15 cellular contexts compared by ENCODE assay signal in the genomic region with DNA sequence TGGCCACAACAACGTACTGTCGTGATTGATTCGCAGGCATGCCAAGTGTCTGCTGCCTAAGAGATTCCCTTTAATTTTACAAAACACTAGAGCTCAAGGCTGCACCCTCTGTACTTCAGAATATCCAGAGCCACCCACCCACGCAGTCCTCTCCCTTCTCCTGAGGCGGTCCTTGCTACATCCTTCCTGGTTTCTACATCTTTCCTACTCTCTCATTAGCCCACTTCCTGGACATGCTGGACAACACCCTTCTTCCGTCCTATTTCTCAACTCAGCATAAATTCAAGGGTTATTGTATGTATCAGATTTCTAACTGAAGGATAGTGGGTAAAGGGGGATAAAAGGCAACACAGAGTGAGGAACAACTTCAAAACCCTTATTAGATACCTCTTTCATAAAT.
DNase-seq lines count a peak whose midpoint lies in the region; ATAC-seq, FAIRE-seq and TF ChIP-seq lines count a peak whose summit lies in the region.
"Had no signal": no experiment of that assay in that cellular context is flagged by ENCODE, and none has a peak within 500 bp of the region (broad histone marks: within the 10 kb centered on the region; RNA-seq: fewer than 3 reads in every experiment).

No MANE protein-coding gene starts in this region.

- no peak overlapping the region for H3K14ac ChIP-seq in H1 (ENCODE audit: insufficient read length)

- peaks cover 23 to 48% (median 39%) of the 10 kb centered on the region in 11 experiments for H3K9me3 ChIP-seq in BLaER1 treated with 17β-estradiol and CSF1 and Interleukin-3, amounts not matched to agents 10 nM and 100 nM (replicated peaks in 1 of 11)
- no peaks in the 10 kb centered on the region for H3K9me3 ChIP-seq in HEK293 (ENCODE audit: control insufficient read depth, insufficient read depth, low read depth, low read length)
- H3K9me3 ChIP-seq in H1 (ENCODE audit: insufficient read depth in 2 of 2, low read depth in 1 of 2, low read length in 1 of 2): no peaks in the 10 kb centered on the region
- H3K9me3 ChIP-seq in neutrophil: no peaks in the 10 kb centered on the region
- H3K9me3 ChIP-seq in naive thymus-derived CD4-positive, alpha-beta T cell (ENCODE audit: control insufficient read depth in 2 of 3, low read length in 3 of 3): no peaks in the 10 kb centered on the region

- no peaks in the 10 kb centered on the region for H3K79me2 ChIP-seq in H1 (ENCODE audit: control insufficient read depth in 1 of 2, insufficient read depth in 2 of 2, low read length in 2 of 2)

- no peak overlapping the region for H4K5ac ChIP-seq in H1 (ENCODE audit: insufficient read length, low read depth, low read length)

- H3K9me3 Mint-ChIP-seq in activated T-cell treated with anti-CD3 and anti-CD28 coated beads, Interleukin-2, amount 50 U/mL, for 24 hours: peaks cover 8% of the 10 kb centered on the region
- peaks cover 0 to 10% (median 3%) of the 10 kb centered on the region in 11 donors for H3K9me3 Mint-ChIP-seq in naive thymus-derived CD4-positive, alpha-beta T cell

- no peaks in the 10 kb centered on the region for H3K27me3 ChIP-seq in BLaER1 treated with 17β-estradiol and CSF1 and Interleukin-3, amounts not matched to agents 10 nM and 100 nM
- no peaks in the 10 kb centered on the region; a peak in 1 of 7 replicates for H3K27me3 ChIP-seq in H1 (replicated peaks in 1 of 4; ENCODE audit: control insufficient read depth in 3 of 4, extremely low read depth in 1 of 4, insufficient read depth in 3 of 4, low read length in 3 of 4)
- H3K27me3 ChIP-seq in neutrophil: no peaks in the 10 kb centered on the region
- H3K27me3 ChIP-seq in naive thymus-derived CD4-positive, alpha-beta T cell (ENCODE audit: control insufficient read depth in 2 of 2, insufficient read depth in 2 of 2, low read length in 2 of 2): no peaks in the 10 kb centered on the region

- no peak overlapping the region for H2BK20ac ChIP-seq in H1 (ENCODE audit: low read length)

- H4K8ac ChIP-seq in H1 (ENCODE audit: extremely low read depth, insufficient read depth, low read length): no peak overlapping the region

- no peaks in the 10 kb centered on the region for H3K79me1 ChIP-seq in H1 (ENCODE audit: low read depth, low read length)

- peaks cover 44% of the 10 kb centered on the region for H3K4me1 Mint-ChIP-seq in activated T-cell treated with anti-CD3 and anti-CD28 coated beads, Interleukin-2, amount 50 U/mL, for 24 hours (ENCODE audit: low read depth)
- H3K4me1 Mint-ChIP-seq in naive thymus-derived CD4-positive, alpha-beta T cell: peaks cover 23 to 41% (median 33%) of the 10 kb centered on the region in 7 donors

- no peak overlapping the region for H2AK5ac ChIP-seq in H1 (ENCODE audit: low read depth, low read length)

- WGBS in H1 (ENCODE audit: extremely low coverage in 1 of 2, insufficient coverage in 1 of 2, insufficient read length in 1 of 2, insufficient replicate concordance in 2 of 2, low coverage in 1 of 2, low lambda C conversion rate in 2 of 2, missing lambda C conversion rate in 1 of 2), 2 experiments: 94% methylated on average over 6 of the region's 6 CpGs; no CpG with 5 or more reads in 1 of the 2 experiments

- no peak overlapping the region for H4K91ac ChIP-seq in H1 (replicated peaks; ENCODE audit: insufficient read length, low read length)

- TF ChIP-seq EP300 in H1 (IDR thresholded peaks at IDR 0.05; ENCODE audit: borderline replicate concordance in 1 of 2, low read depth in 2 of 2, low read length in 2 of 2): no peak

- peak overlapping the region; percentile 5 to 80 (median 61); a peak in 21 of 22 replicates for H3K4me2 ChIP-seq in BLaER1 treated with 17β-estradiol and CSF1 and Interleukin-3, amounts not matched to agents 10 nM and 100 nM
- H3K4me2 ChIP-seq in H1 (ENCODE audit: insufficient read depth in 1 of 2, low read depth in 2 of 2, low read length in 2 of 2): no peak overlapping the region

- intact Hi-C loops in naive thymus-derived CD4-positive, alpha-beta T cell (cut with micrococcal nuclease): loop anchor here in 1 of 2 donors (5.0 kb wide), 1 partner anchor 35 kb away; no protein-coding TSS in a partner anchor

- H3K4me1 ChIP-seq in BLaER1 treated with 17β-estradiol and CSF1 and Interleukin-3, amounts not matched to agents 10 nM and 100 nM: peaks cover 47 to 83% (median 52%) of the 10 kb centered on the region in 10 experiments
- H3K4me1 ChIP-seq in HEK293 (ENCODE audit: control insufficient read depth, insufficient read depth, low read length) (no peaks in the 10 kb centered on the region), H1 (replicated peaks in 1 of 4; ENCODE audit: control insufficient read depth in 3 of 4, insufficient read depth in 4 of 4, low read length in 3 of 4) (peaks cover 11 to 20% (median 16%) of the 10 kb centered on the region in 4 experiments), neutrophil (ENCODE audit: control insufficient read depth in 1 of 2, insufficient read depth in 1 of 2, low read depth in 1 of 2, low read length in 1 of 2) (peaks cover 60% of the 10 kb centered on the region in 2 experiments)
- peaks cover 0 to 29% of the 10 kb centered on the region in 2 donors for H3K4me1 ChIP-seq in naive thymus-derived CD4-positive, alpha-beta T cell (ENCODE audit: control insufficient read depth in 2 of 2, insufficient read depth in 2 of 2, low read length in 2 of 2)

- FAIRE-seq in H1 (lab: Jason Lieb, UNC): no peak
- FAIRE-seq: H54 had no signal

- no peak overlapping the region; the same call in 1 of the 2 replicates for H2BK12ac ChIP-seq in H1 (ENCODE audit: low read depth, low read length)

- H3K56ac ChIP-seq in H1 (replicated peaks; ENCODE audit: insufficient read length, low read depth, low read length): no peak overlapping the region

- no peak overlapping the region for H2BK5ac ChIP-seq in H1 (ENCODE audit: low read depth, low read length)

- TF ChIP-seq CTCF in HEK293 (tag by site-specific recombination; IDR thresholded peaks at IDR 0.05): no peak
- no peak for TF ChIP-seq CTCF in H1 (IDR thresholded peaks at IDR 0.05; ENCODE audit: control extremely low read depth in 1 of 3, insufficient read depth in 1 of 3, low read depth in 1 of 3, low read length in 3 of 3)
- TF ChIP-seq CTCF in neutrophil (IDR thresholded peaks at IDR 0.05): no peak

- no peak for TF ChIP-seq POLR2A in H1 (IDR thresholded peaks at IDR 0.05; ENCODE audit: control extremely low read depth in 1 of 2, low read depth in 2 of 2, low read length in 2 of 2)

- DNase-seq in H1 (ENCODE audit: low read depth in 1 of 2, low spot score in 2 of 2) (no peak), SW 1271 (lab: John Stamatoyannopoulos, UW) (no peak)
- no peak for DNase-seq in activated T-cell treated with anti-CD3 and anti-CD28 coated beads, Interleukin-2, amount 50 U/mL, for 24 hours
- DNase-seq in naive thymus-derived CD4-positive, alpha-beta T cell: no peak
- DNase-seq: COR-L47, DMS153, EL, NCI-H1436 treated with DMSO at 0.1 percent for 48 hours, NCI-H226, NCI-H526 had no signal

- no peak overlapping the region for H3K4me3 Mint-ChIP-seq in activated T-cell treated with anti-CD3 and anti-CD28 coated beads, Interleukin-2, amount 50 U/mL, for 24 hours
- no peak overlapping the region for H3K4me3 Mint-ChIP-seq in naive thymus-derived CD4-positive, alpha-beta T cell

- H3K4me3 ChIP-seq in BLaER1 treated with 17β-estradiol and CSF1 and Interleukin-3, amounts not matched to agents 10 nM and 100 nM: peak overlapping the region in 6 of 10 experiments; percentile 11 to 46 (median 26); a peak in 6 of 20 replicates
- H3K4me3 ChIP-seq in HEK293 (ENCODE audit: low read depth, low read length) (no peak overlapping the region), H1 (ENCODE audit: extremely low read depth in 1 of 4, insufficient read depth in 2 of 4, low read depth in 3 of 4, low read length in 4 of 4) (no peak overlapping the region), neutrophil (ENCODE audit: low read depth in 1 of 2, low read length in 1 of 2) (no peak overlapping the region)
- H3K4me3 ChIP-seq in naive thymus-derived CD4-positive, alpha-beta T cell (ENCODE audit: low read length): no peak overlapping the region

- no peaks in the 10 kb centered on the region for H3K23me2 ChIP-seq in H1 (ENCODE audit: low read depth, low read length)

- peak overlapping the region in 5 of 11 experiments; percentile 24 to 68 (median 50); a peak in 8 of 22 replicates for H3K9ac ChIP-seq in BLaER1 treated with 17β-estradiol and CSF1 and Interleukin-3, amounts not matched to agents 10 nM and 100 nM
- no peak overlapping the region for H3K9ac ChIP-seq in H1 (replicated peaks in 1 of 4; ENCODE audit: extremely low read depth in 1 of 4, low read depth in 3 of 4, low read length in 3 of 4)

- POLR2A ChIA-PET in HEK293 (lab: Yijun Ruan, JAX) (no interaction called here), H1 (lab: Charles Lee; ENCODE audit: partially characterized antibody) (no interaction called here)
- POLR2A ChIA-PET in naive thymus-derived CD4-positive, alpha-beta T cell (lab: Charles Lee): interaction anchor here (1.2 kb wide), 1 partner anchor 19 kb away, joined by 5 read pairs; no protein-coding TSS in a partner anchor

- H4K20me1 ChIP-seq in BLaER1 treated with 17β-estradiol and CSF1 and Interleukin-3, amounts not matched to agents 10 nM and 100 nM: no peaks in the 10 kb centered on the region
- no peaks in the 10 kb centered on the region for H4K20me1 ChIP-seq in H1 (replicated peaks in 1 of 2; ENCODE audit: control insufficient read depth in 1 of 2, insufficient read depth in 2 of 2, low read length in 2 of 2)

- H3K23ac ChIP-seq in H1 (ENCODE audit: insufficient read length): no peak overlapping the region

- no peak overlapping the region for H3K4ac ChIP-seq in H1 (replicated peaks; ENCODE audit: insufficient read length, low read depth, low read length)

- H3K27ac ChIP-seq in BLaER1 treated with 17β-estradiol and CSF1 and Interleukin-3, amounts not matched to agents 10 nM and 100 nM: peak overlapping the region; percentile 9 to 98 (median 75); a peak in 21 of 22 replicates
- H3K27ac ChIP-seq in HEK293 (ENCODE audit: extremely low read depth, low read depth, low read length) (no peak overlapping the region), H1 (ENCODE audit: low read depth, low read length) (no peak overlapping the region), neutrophil (peak overlapping the region; percentile 75)
- no peak overlapping the region for H3K27ac ChIP-seq in naive thymus-derived CD4-positive, alpha-beta T cell (ENCODE audit: low read depth, low read length)
- H3K27ac ChIP-seq: RWPE1 had no signal

- no peaks in the 10 kb centered on the region for H3K27me3 Mint-ChIP-seq in activated T-cell treated with anti-CD3 and anti-CD28 coated beads, Interleukin-2, amount 50 U/mL, for 24 hours
- H3K27me3 Mint-ChIP-seq in naive thymus-derived CD4-positive, alpha-beta T cell: peaks cover 0 to 22% (median 0%) of the 10 kb centered on the region in 5 donors

- peaks cover 0 to 9% (median 0%) of the 10 kb centered on the region in 11 experiments; a peak in 1 of 22 replicates for H3K36me3 ChIP-seq in BLaER1 treated with 17β-estradiol and CSF1 and Interleukin-3, amounts not matched to agents 10 nM and 100 nM
- H3K36me3 ChIP-seq in HEK293 (ENCODE audit: control insufficient read depth in 2 of 2, insufficient read depth in 1 of 2, low read length in 2 of 2) (no peaks in the 10 kb centered on the region), H1 (ENCODE audit: control insufficient read depth in 2 of 4, insufficient read depth in 4 of 4, low read length in 3 of 4) (no peaks in the 10 kb centered on the region), neutrophil (no peaks in the 10 kb centered on the region)
- no peaks in the 10 kb centered on the region for H3K36me3 ChIP-seq in naive thymus-derived CD4-positive, alpha-beta T cell (ENCODE audit: control insufficient read depth in 2 of 3, insufficient read depth in 3 of 3, low read length in 3 of 3)

- ATAC-seq in naive thymus-derived CD4-positive, alpha-beta T cell: no peak

- no peak overlapping the region for H3K18ac ChIP-seq in H1 (ENCODE audit: extremely low read depth, low read length)

- no peak overlapping the region for H2BK15ac ChIP-seq in H1 (ENCODE audit: low read length)

- H2BK120ac ChIP-seq in H1 (replicated peaks; ENCODE audit: low read depth, low read length): no peak overlapping the region

- TF ChIP-seq RAD21 in H1 (IDR thresholded peaks at IDR 0.05 in 1 of 2, conservative IDR thresholded peaks at IDR 0.05 in 1 of 2; ENCODE audit: low read depth in 2 of 2, low read length in 2 of 2): no peak

- 0 out of 2 replicates have a peak overlapping the region, but pooled peaks have one; percentile 28 for H2AFZ ChIP-seq in H1 (ENCODE audit: low read length)

- no peak overlapping the region for H3K27ac Mint-ChIP-seq in activated T-cell treated with anti-CD3 and anti-CD28 coated beads, Interleukin-2, amount 50 U/mL, for 24 hours
- H3K27ac Mint-ChIP-seq in naive thymus-derived CD4-positive, alpha-beta T cell: peak overlapping the region in 2 of 9 donors; percentile 2 to 23

- no peaks in the 10 kb centered on the region for H3K36me3 Mint-ChIP-seq in activated T-cell treated with anti-CD3 and anti-CD28 coated beads, Interleukin-2, amount 50 U/mL, for 24 hours (ENCODE audit: low read depth)
- H3K36me3 Mint-ChIP-seq in naive thymus-derived CD4-positive, alpha-beta T cell: peaks cover 0 to 13% (median 3%) of the 10 kb centered on the region in 5 donors

- CTCF ChIA-PET in HEK293 (lab: Yijun Ruan, JAX): interaction anchor here (1.1 kb wide), 1 partner anchor 40 kb away, joined by 3 read pairs; no protein-coding TSS in a partner anchor
- CTCF ChIA-PET in H1 (lab: Charles Lee; ENCODE audit: partially characterized antibody): interaction anchor here (1.1 kb wide), 1 partner anchor 403 kb away, joined by 3 read pairs; no protein-coding TSS in a partner anchor
- CTCF ChIA-PET in naive thymus-derived CD4-positive, alpha-beta T cell (lab: Charles Lee): no interaction called here

Comparison
In these comparisons a context has a peak if more than half of its experiments do, and no peak if none do; other contexts are left out.
1. H3K27ac ChIP-seq: peak in BLaER1 treated with 17β-estradiol and CSF1 and Interleukin-3, amounts not matched to agents 10 nM and 100 nM (11 of 11) and neutrophil (single experiment); none in HEK293 (single experiment), H1 (single experiment) and naive thymus-derived CD4-positive, alpha-beta T cell (single experiment).
2. H3K4me2 ChIP-seq: peak in BLaER1 treated with 17β-estradiol and CSF1 and Interleukin-3, amounts not matched to agents 10 nM and 100 nM (11 of 11); none in H1 (0 of 2).
3. H3K4me3 ChIP-seq: peak in BLaER1 treated with 17β-estradiol and CSF1 and Interleukin-3, amounts not matched to agents 10 nM and 100 nM (6 of 10); none in HEK293 (single experiment), H1 (0 of 4), neutrophil (0 of 2) and naive thymus-derived CD4-positive, alpha-beta T cell (single experiment).